In the genomic region with DNA sequence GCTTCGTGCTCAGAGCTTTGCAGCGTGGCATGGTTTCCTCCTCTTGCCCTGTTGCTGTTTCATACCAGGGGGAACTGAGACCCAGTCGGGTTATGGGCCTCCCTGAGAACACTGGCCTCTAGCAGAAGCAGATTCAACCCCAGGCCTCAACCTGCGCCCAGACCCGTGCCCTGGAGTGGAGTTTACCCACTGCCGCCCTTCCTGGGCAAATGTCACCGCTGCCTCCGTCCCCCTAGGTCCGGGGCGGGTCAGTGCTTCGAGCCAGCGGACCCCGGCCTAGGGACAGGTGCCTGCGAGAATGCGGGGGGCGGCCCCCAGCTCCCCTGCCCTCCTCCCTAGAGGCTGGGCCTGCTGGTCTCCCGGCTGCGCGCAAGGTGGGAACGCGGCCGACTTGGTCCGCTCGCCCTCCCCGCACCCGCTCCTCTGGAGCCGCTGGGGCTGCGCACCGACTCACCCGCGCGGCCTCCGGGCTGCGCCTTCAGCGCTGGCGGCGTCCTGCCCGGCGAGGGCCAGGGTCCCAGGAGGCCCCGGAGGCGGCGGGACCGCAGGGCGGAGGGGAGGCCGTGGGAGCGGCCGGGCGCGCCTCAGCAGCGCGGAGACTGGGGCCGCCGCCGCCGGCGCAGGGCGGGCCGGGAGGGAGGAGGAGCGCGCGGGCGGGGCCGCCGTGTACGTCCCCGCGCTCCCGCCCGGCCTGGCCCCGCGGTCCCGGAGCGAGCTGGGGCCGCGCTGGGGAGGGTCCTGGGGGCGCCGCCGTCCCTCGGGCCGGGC, we compare ENCODE assay signal across 8 cellular contexts. TPM values are rescaled to one million over a fixed set of nuclear protein-coding genes. Genes with fewer than 3 reads are reported as not detected.
DNase-seq lines count a peak whose midpoint lies in the region; ATAC-seq and TF ChIP-seq lines count a peak whose summit lies in the region.

A gene with protein sequence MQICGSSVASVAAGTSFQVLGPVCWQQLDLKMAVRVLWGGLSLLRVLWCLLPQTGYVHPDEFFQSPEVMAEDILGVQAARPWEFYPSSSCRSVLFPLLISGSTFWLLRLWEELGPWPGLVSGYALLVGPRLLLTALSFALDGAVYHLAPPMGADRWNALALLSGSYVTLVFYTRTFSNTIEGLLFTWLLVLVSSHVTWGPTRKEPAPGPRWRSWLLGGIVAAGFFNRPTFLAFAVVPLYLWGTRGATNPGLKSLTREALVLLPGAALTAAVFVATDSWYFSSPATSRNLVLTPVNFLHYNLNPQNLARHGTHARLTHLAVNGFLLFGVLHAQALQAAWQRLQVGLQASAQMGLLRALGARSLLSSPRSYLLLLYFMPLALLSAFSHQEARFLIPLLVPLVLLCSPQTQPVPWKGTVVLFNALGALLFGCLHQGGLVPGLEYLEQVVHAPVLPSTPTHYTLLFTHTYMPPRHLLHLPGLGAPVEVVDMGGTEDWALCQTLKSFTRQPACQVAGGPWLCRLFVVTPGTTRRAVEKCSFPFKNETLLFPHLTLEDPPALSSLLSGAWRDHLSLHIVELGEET (minus strand): TSS at position 601 of the 768 bp plus-strand sequence. CDS start 16,802 bp downstream, outside the sequence.

- H3K4me1 ChIP-seq in gastroesophageal sphincter (peaks cover 0 to 24% (median 8%) of the 10 kb centered on the region in 3 donors), osteoblast (ENCODE audit: insufficient read depth, low read length) (peaks cover 11% of the 10 kb centered on the region)

- H3K27ac ChIP-seq in gastroesophageal sphincter (peak within 1 kb of the TSS; percentile 47 to 85 (median 76)), osteoblast (ENCODE audit: low read depth, low read length) (no peak within 1 kb of the TSS)

- peak within 1 kb of the TSS; percentile 85 for H2AFZ ChIP-seq in osteoblast (ENCODE audit: low read length)

- H3K27me3 ChIP-seq in gastroesophageal sphincter (no peaks in the 10 kb centered on the region), osteoblast (ENCODE audit: insufficient read depth, low read length) (no peaks in the 10 kb centered on the region)

- H3K4me3 ChIP-seq in gastroesophageal sphincter (peak within 1 kb of the TSS; percentile 87 to 96), osteoblast (ENCODE audit: insufficient read depth, low read length) (peak within 1 kb of the TSS; percentile 78)

- H3K36me3 ChIP-seq in gastroesophageal sphincter (no peaks in the 10 kb centered on the region), osteoblast (ENCODE audit: insufficient read depth, low read length) (no peaks in the 10 kb centered on the region)

- TF ChIP-seq EP300 in gastroesophageal sphincter (IDR thresholded peaks at IDR 0.05) = no peak

- ATAC-seq in HG02623 (IDR thresholded peaks at IDR 0.05; ENCODE audit: unreplicated experiment) (peak; percentile 54), gastroesophageal sphincter (peak; percentile 84)

- no CpG with 5 or more reads among the region's 80 CpGs for WGBS in gastroesophageal sphincter (ENCODE audit: low coverage in 1 of 2), 2 donors

- H3K9me3 ChIP-seq in gastroesophageal sphincter (no peaks in the 10 kb centered on the region), osteoblast (ENCODE audit: low read depth, low read length) (no peaks in the 10 kb centered on the region)

- no peaks in the 10 kb centered on the region for H3K79me2 ChIP-seq in osteoblast (ENCODE audit: insufficient read depth, low read length)

- peak within 1 kb of the TSS; percentile 86 for H3K4me2 ChIP-seq in osteoblast (ENCODE audit: insufficient read depth, low read length)

- no peaks in the 10 kb centered on the region for H4K20me1 ChIP-seq in osteoblast (ENCODE audit: insufficient read depth, low read length)

- TF ChIP-seq CTCF in gastroesophageal sphincter (IDR thresholded peaks at IDR 0.05) = no peak
- TF ChIP-seq CTCF in osteoblast (IDR thresholded peaks at IDR 0.05; ENCODE audit: extremely low read depth, low read depth, low read length) = no peak

- peak; percentile 46 for DNase-seq in stimulated activated CD4-positive, alpha-beta T cell treated with anti-CD3 and anti-CD28 coated beads, Interleukin-12 subunit alpha, Interleukin-12 subunit beta, amount 100 ng/mL, for 4 hours
- no peak for DNase-seq in stimulated activated CD4-positive, alpha-beta T cell treated with anti-CD3 and anti-CD28 coated beads, Interleukin-1b, Interleukin-23, amount 100 ng/mL, for 48 hours
- DNase-seq in NCI-H2171 (lab: John Stamatoyannopoulos, UW) (peak; percentile 38), osteoblast (ENCODE audit: insufficient read length, low spot score, missing footprints) (peak; percentile 95), NCI-H1048 (lab: John Stamatoyannopoulos, UW) (no peak)
- peak; percentile 60 to 68 for DNase-seq in activated T-cell treated with anti-CD3 and anti-CD28 coated beads, Interleukin-2, amount 50 U/mL, for 48 hours

- TF ChIP-seq POLR2A in gastroesophageal sphincter (IDR thresholded peaks at IDR 0.05) = peak; percentile 32 to 50

RNA-seq across cellular contexts. Expression of the gene that starts here (rescaled TPM):
- 10 to 100 TPM in 2 of 4 donors, 1 to 10 TPM in 2; 5.0 to 15.3 (median 10.5) TPM for total RNA-seq in gastroesophageal sphincter
- 2.9 and 4.0 TPM in 2 replicates for total RNA-seq in osteoblast

Comparison
In these comparisons a context has a peak if more than half of its experiments do, and no peak if none do; other contexts are left out.
1. DNase-seq: peak in stimulated activated CD4-positive, alpha-beta T cell treated with anti-CD3 and anti-CD28 coated beads, Interleukin-12 subunit alpha, Interleukin-12 subunit beta, amount 100 ng/mL, for 4 hours (single experiment), NCI-H2171 (single experiment), activated T-cell treated with anti-CD3 and anti-CD28 coated beads, Interleukin-2, amount 50 U/mL, for 48 hours (2 of 2) and osteoblast (single experiment); none in stimulated activated CD4-positive, alpha-beta T cell treated with anti-CD3 and anti-CD28 coated beads, Interleukin-1b, Interleukin-23, amount 100 ng/mL, for 48 hours (single experiment) and NCI-H1048 (single experiment).